ENCODE assay signal across 27 cellular contexts in genomic region chr20:9476637-9477036, GRCh38. TPM values are rescaled to one million over a fixed set of nuclear protein-coding genes. Genes with fewer than 3 reads are reported as not detected.
"Had no signal": no experiment of that assay in that cellular context is flagged by ENCODE, and none has a peak within 500 bp of the region (broad histone marks: within the 10 kb centered on the region; RNA-seq: fewer than 3 reads in every experiment).

No MANE protein-coding gene starts in this region.

- H3K36me3 ChIP-seq: neural progenitor cell, ovary, thoracic aorta, vagina had no signal

- H3K27ac ChIP-seq: neural progenitor cell, ovary, parathyroid adenoma, psoas muscle, skin epidermis, stomach, thoracic aorta, thyroid gland, tibial nerve, upper lobe of left lung, vagina had no signal

- H3K4me1 ChIP-seq: neural progenitor cell, parathyroid adenoma, psoas muscle, stomach, thyroid gland, tibial nerve, upper lobe of left lung, vagina had no signal

- H3K27me3 ChIP-seq: neural progenitor cell, ovary, stomach, thyroid gland, tibial nerve, upper lobe of left lung, vagina had no signal

- H3K4me3 ChIP-seq: neural progenitor cell, ovary, psoas muscle, skin epidermis, smooth muscle cell, stomach, thoracic aorta, thyroid gland, tibial nerve, upper lobe of left lung, vagina had no signal

- H3K9me3 ChIP-seq: ovary, psoas muscle, stomach, thoracic aorta, thyroid gland, tibial nerve, upper lobe of left lung, vagina had no signal

- DNase-seq: naive thymus-derived CD8-positive, alpha-beta T cell; nephron progenitor cell; occipital lobe; ovary; posterior cingulate gyrus; psoas muscle; right cardiac atrium; stimulated activated CD4-positive, alpha-beta T cell treated with anti-CD3 and anti-CD28 coated beads, Interleukin-15, amount 100 ng/mL, for 24 hours; stimulated activated CD4-positive, alpha-beta T cell treated with anti-CD3 and anti-CD28 coated beads, Interleukin-2, amount 100 ng/mL, for 24 hours; stimulated activated CD4-positive, alpha-beta T cell treated with anti-CD3 and anti-CD28 coated beads, Interleukin-2, amount 100 ng/mL, for 48 hours; stimulated activated CD4-positive, alpha-beta T cell treated with anti-CD3 and anti-CD28 coated beads, Interleukin-4, amount 100 ng/mL, for 24 hours; stimulated activated naive B cell treated with anti-CD40 and anti-IgM and Interleukin-4, amounts not matched to agents 10 μg/mL and 1 μg/mL and 100 μg/mL, for 72 hours; stimulated activated naive CD4-positive, alpha-beta T cell treated with Interleukin-2 at 50 U/mL for 16 hours; stomach; thyroid gland; trophoblast cell; upper lobe of left lung had no signal

RNA-seq across cellular contexts. Expression of gene LAMP5, which starts 37.8 kb away (rescaled TPM):
- total RNA-seq: naive thymus-derived CD8-positive, alpha-beta T cell; natural killer cell treated with Interleukin-12 subunit alpha and Interleukin-12 subunit beta and Interleukin-15 and Interleukin-18, amount 100 ng/mL, for 72 hours; progenitor cell of endocrine pancreas; psoas muscle; right cardiac atrium; subcutaneous adipose tissue; thoracic aorta had no signal
